ENCODE assay signal across 1 cellular context in the genomic region with DNA sequence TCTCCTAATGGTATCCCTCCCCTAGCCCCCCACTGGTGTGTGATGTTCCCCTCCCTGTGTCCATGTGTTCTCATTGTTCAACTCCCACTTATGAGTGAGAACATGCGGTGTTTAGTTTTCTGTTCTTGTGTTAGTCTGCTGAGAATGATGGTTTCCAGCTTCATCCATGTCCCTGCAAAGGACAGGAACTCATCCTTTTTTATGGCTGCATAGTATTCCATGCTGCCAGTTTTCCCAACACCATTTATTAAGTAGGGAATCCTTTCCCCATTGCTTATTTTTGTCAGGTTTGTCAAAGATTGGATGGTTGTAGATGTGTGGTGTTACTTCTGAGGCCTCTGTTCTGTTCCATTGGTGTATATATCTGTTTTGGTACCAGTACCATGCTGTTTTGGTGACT. TPM values are rescaled to one million over a fixed set of nuclear protein-coding genes. Genes with fewer than 3 reads are reported as not detected.
"Had no signal": no experiment of that assay in that cellular context is flagged by ENCODE, and none has a peak within 500 bp of the region (broad histone marks: within the 10 kb centered on the region; RNA-seq: fewer than 3 reads in every experiment).

No MANE protein-coding gene starts in this region.

RNA-seq across cellular contexts. Expression of a gene that starts 50.5 kb away (rescaled TPM):
- total RNA-seq: G401 had no signal
